Comparison of ENCODE assay signal across 9 cellular contexts in genomic region chr6:157322792-157323113, GRCh38. TPM values are rescaled to one million over a fixed set of nuclear protein-coding genes. Genes with fewer than 3 reads are reported as not detected.
A peak's percentile ranks its signal among the peaks of the same experiment; 100 is the strongest.
DNase-seq lines count a peak whose midpoint lies in the region; ATAC-seq and TF ChIP-seq lines count a peak whose summit lies in the region.
"Had no signal": no experiment of that assay in that cellular context is flagged by ENCODE, and none has a peak within 500 bp of the region (broad histone marks: within the 10 kb centered on the region; RNA-seq: fewer than 3 reads in every experiment).

No MANE protein-coding gene starts in this region.

- H3K9me3 Mint-ChIP-seq in neural progenitor cell, result no peaks in the 10 kb centered on the region

- H3F3A ChIP-seq in neural progenitor cell (ENCODE audit: low read depth), result peaks cover 11% of the 10 kb centered on the region

- peak overlapping the region; percentile 99 for H3K4me3 Mint-ChIP-seq in neural progenitor cell

- H3K4me3 ChIP-seq in BLaER1 treated with 17β-estradiol and CSF1 and Interleukin-3, amounts not matched to agents 10 nM and 100 nM, result peak overlapping the region; percentile 67 to 84 (median 78)
- H3K4me3 ChIP-seq in NT2/D1 (ENCODE audit: insufficient read length, low read depth), result peak overlapping the region; percentile 93
- peak overlapping the region; percentile 88 for H3K4me3 ChIP-seq in endocrine pancreas (ENCODE audit: control insufficient read depth, insufficient read depth, low read length)
- H3K4me3 ChIP-seq in neural progenitor cell, result peak overlapping the region; percentile 90

- H3K4me1 ChIP-seq in BLaER1 treated with 17β-estradiol and CSF1 and Interleukin-3, amounts not matched to agents 10 nM and 100 nM, result peaks cover 11 to 41% (median 22%) of the 10 kb centered on the region in 10 experiments; a peak in 19 of 20 replicates
- H3K4me1 ChIP-seq in NT2/D1 (ENCODE audit: insufficient read depth, insufficient read length) (no peaks in the 10 kb centered on the region), endocrine pancreas (ENCODE audit: control insufficient read depth, insufficient read depth, low read length) (peaks cover 5% of the 10 kb centered on the region), neural progenitor cell (peaks cover 4% of the 10 kb centered on the region)

- peak overlapping the region; percentile 72 to 96 (median 87) for H3K4me2 ChIP-seq in BLaER1 treated with 17β-estradiol and CSF1 and Interleukin-3, amounts not matched to agents 10 nM and 100 nM
- H3K4me2 ChIP-seq in neural progenitor cell, result peak overlapping the region; percentile 87

- peaks cover 4% of the 10 kb centered on the region for H3K27me3 Mint-ChIP-seq in neural progenitor cell (ENCODE audit: insufficient read depth, low read depth)

- peaks cover 8 to 42% (median 33%) of the 10 kb centered on the region in 11 experiments for H3K36me3 ChIP-seq in BLaER1 treated with 17β-estradiol and CSF1 and Interleukin-3, amounts not matched to agents 10 nM and 100 nM
- H3K36me3 ChIP-seq in NT2/D1 (ENCODE audit: insufficient read depth, insufficient read length, low read length) (peaks cover 27% of the 10 kb centered on the region), endocrine pancreas (ENCODE audit: control insufficient read depth, insufficient read depth, low read length) (no peaks in the 10 kb centered on the region), neural progenitor cell (no peaks in the 10 kb centered on the region)

- peaks cover 18% of the 10 kb centered on the region for H3K4me1 Mint-ChIP-seq in neural progenitor cell

- H3K9ac ChIP-seq in BLaER1 treated with 17β-estradiol and CSF1 and Interleukin-3, amounts not matched to agents 10 nM and 100 nM, result peak overlapping the region; percentile 84 to 91 (median 90)
- H3K9ac ChIP-seq in NT2/D1 (ENCODE audit: insufficient read length, low read depth), result peak overlapping the region; percentile 97
- H3K9ac ChIP-seq in endocrine pancreas (ENCODE audit: control insufficient read depth, insufficient read depth, low read length), result peak overlapping the region; percentile 95
- H3K9ac ChIP-seq in neural progenitor cell, result peak overlapping the region; percentile 79

- H4K20me1 ChIP-seq in BLaER1 treated with 17β-estradiol and CSF1 and Interleukin-3, amounts not matched to agents 10 nM and 100 nM, result peaks cover 0 to 3% (median 0%) of the 10 kb centered on the region in 11 experiments; a peak in 1 of 22 replicates
- no peaks in the 10 kb centered on the region for H4K20me1 ChIP-seq in neural progenitor cell (ENCODE audit: low read depth)

- peaks cover 3% of the 10 kb centered on the region for H3K36me3 Mint-ChIP-seq in neural progenitor cell

- DNase-seq in NT2/D1 (ENCODE audit: low read depth, low spot score) (no peak), neural progenitor cell (ENCODE audit: low spot score) (no peak), EL (no peak)
- DNase-seq: NCI-H2227 treated with DMSO at 0.1 percent for 48 hours had no signal

- H3K27ac ChIP-seq in BLaER1 treated with 17β-estradiol and CSF1 and Interleukin-3, amounts not matched to agents 10 nM and 100 nM, result peak overlapping the region; percentile 74 to 90 (median 87); a peak in 21 of 22 replicates
- no peak overlapping the region for H3K27ac ChIP-seq in neural progenitor cell

- H2AFZ ChIP-seq in neural progenitor cell (replicated peaks), result peak overlapping the region; percentile 71

- H3K9me3 ChIP-seq in BLaER1 treated with 17β-estradiol and CSF1 and Interleukin-3, amounts not matched to agents 10 nM and 100 nM (replicated peaks in 1 of 11), result no peaks in the 10 kb centered on the region
- no peaks in the 10 kb centered on the region for H3K9me3 ChIP-seq in NT2/D1 (ENCODE audit: insufficient read depth, low read length)
- no peaks in the 10 kb centered on the region for H3K9me3 ChIP-seq in endocrine pancreas (ENCODE audit: control insufficient read depth, low read length)
- no peaks in the 10 kb centered on the region for H3K9me3 ChIP-seq in neural progenitor cell (ENCODE audit: low read depth)

- no peaks in the 10 kb centered on the region for H3K27me3 ChIP-seq in BLaER1 treated with 17β-estradiol and CSF1 and Interleukin-3, amounts not matched to agents 10 nM and 100 nM
- H3K27me3 ChIP-seq in NT2/D1 (ENCODE audit: insufficient read depth, insufficient read length) (no peaks in the 10 kb centered on the region), endocrine pancreas (ENCODE audit: control insufficient read depth, insufficient read depth, low read length) (no peaks in the 10 kb centered on the region), neural progenitor cell (peaks cover 36% of the 10 kb centered on the region)

- H3K79me2 ChIP-seq in neural progenitor cell (ENCODE audit: low read depth), result peaks cover 20% of the 10 kb centered on the region

- no peak for ATAC-seq in GM18502 (IDR thresholded peaks at IDR 0.05; ENCODE audit: poor library complexity, unreplicated experiment)
- no peak for ATAC-seq in GM21360 (IDR thresholded peaks at IDR 0.05; ENCODE audit: unreplicated experiment)
- no peak for ATAC-seq in HG02981 (IDR thresholded peaks at IDR 0.05; ENCODE audit: unreplicated experiment)

- H3K27ac Mint-ChIP-seq in neural progenitor cell, result peak overlapping the region; percentile 95

- no peak for TF ChIP-seq CTCF in neural progenitor cell (IDR thresholded peaks at IDR 0.05)

RNA-seq across cellular contexts. Expression of gene TMEM242, which starts 0.6 kb away (rescaled TPM):
- 8.8 and 9.9 TPM in 2 replicates for total RNA-seq in neural progenitor cell (ENCODE audit: low replicate concordance)

RNA-seq across cellular contexts. Expression of gene ZDHHC14, which starts 58.2 kb away (rescaled TPM):
- total RNA-seq in neural progenitor cell (ENCODE audit: low replicate concordance), result 7.1 and 14.5 TPM in 2 replicates
